9 cellular contexts compared by ENCODE assay signal in the genomic region with DNA sequence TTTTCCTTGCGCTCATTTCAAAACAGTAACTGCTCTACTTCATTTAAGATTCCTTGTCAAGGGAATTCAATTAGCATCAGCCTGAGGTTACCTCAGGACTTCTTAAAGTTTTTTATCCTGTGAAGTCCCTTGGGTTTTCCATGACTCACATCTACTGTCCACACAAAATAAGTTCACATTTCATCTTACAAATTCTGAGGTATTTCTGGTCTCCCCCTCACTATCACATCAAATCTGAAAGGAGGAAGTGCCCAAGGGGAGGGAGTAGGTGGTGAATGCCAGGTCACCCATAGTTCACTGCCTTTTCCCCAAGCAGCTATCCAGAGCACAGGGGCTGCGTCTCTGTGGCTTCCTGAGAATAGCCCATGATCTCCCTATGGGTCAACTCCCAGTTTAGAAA.
A peak's percentile ranks its signal among the peaks of the same experiment; 100 is the strongest.
DNase-seq lines count a peak whose midpoint lies in the region; ATAC-seq and TF ChIP-seq lines count a peak whose summit lies in the region.
"Had no signal": no experiment of that assay in that cellular context is flagged by ENCODE, and none has a peak within 500 bp of the region (broad histone marks: within the 10 kb centered on the region; RNA-seq: fewer than 3 reads in every experiment).

No MANE protein-coding gene starts in this region.

- H3K27ac ChIP-seq in RWPE1, result no peak overlapping the region
- no peak overlapping the region for H3K27ac ChIP-seq in MM.1S (ENCODE audit: low read length)

- H3K4me1 Mint-ChIP-seq in stimulated activated effector memory CD8-positive, alpha-beta T cell treated with anti-CD3 and anti-CD28 coated beads, Interleukin-12 subunit alpha, Interleukin-12 subunit beta, amount 100 ng/mL, for 72 hours, result no peaks in the 10 kb centered on the region
- H3K4me1 Mint-ChIP-seq: memory B cell had no signal

- H3K9ac ChIP-seq in MM.1S (ENCODE audit: low read length), result no peak overlapping the region

- no peak overlapping the region for H2AFZ ChIP-seq in MM.1S (ENCODE audit: low read length)

- H3K27ac Mint-ChIP-seq in stimulated activated effector memory CD8-positive, alpha-beta T cell treated with anti-CD3 and anti-CD28 coated beads, Interleukin-12 subunit alpha, Interleukin-12 subunit beta, amount 100 ng/mL, for 72 hours, result no peak overlapping the region
- H3K27ac Mint-ChIP-seq: memory B cell had no signal

- no peaks in the 10 kb centered on the region for H3K36me3 ChIP-seq in H7 (replicated peaks; ENCODE audit: control insufficient read depth, insufficient read depth, low read length)
- H3K36me3 ChIP-seq in MM.1S (replicated peaks; ENCODE audit: insufficient read depth, low read length), result no peaks in the 10 kb centered on the region

- POLR2A ChIA-PET in RWPE1 (lab: Yijun Ruan, JAX; ENCODE audit: low non-redundant PET), result interaction anchor here (0.7 kb wide), 1 partner anchor 172 kb away, joined by 3 read pairs; no protein-coding TSS in a partner anchor

- ATAC-seq in stimulated activated effector memory CD8-positive, alpha-beta T cell treated with anti-CD3 and anti-CD28 coated beads, Interleukin-12 subunit alpha, Interleukin-12 subunit beta, amount 100 ng/mL, for 72 hours, result no peak

- H3K36me3 Mint-ChIP-seq in stimulated activated effector memory CD8-positive, alpha-beta T cell treated with anti-CD3 and anti-CD28 coated beads, Interleukin-12 subunit alpha, Interleukin-12 subunit beta, amount 100 ng/mL, for 72 hours, result no peaks in the 10 kb centered on the region
- H3K36me3 Mint-ChIP-seq: memory B cell had no signal

- no peaks in the 10 kb centered on the region for H3F3A ChIP-seq in MM.1S (ENCODE audit: insufficient read depth, low read length)

- CTCF ChIA-PET in RWPE1 (lab: Yijun Ruan, JAX), result interaction anchor here (0.7 kb wide), 1 partner anchor 55 kb away, joined by 3 read pairs; no protein-coding TSS in a partner anchor

- H3K9me3 Mint-ChIP-seq in stimulated activated effector memory CD8-positive, alpha-beta T cell treated with anti-CD3 and anti-CD28 coated beads, Interleukin-12 subunit alpha, Interleukin-12 subunit beta, amount 100 ng/mL, for 72 hours, result peaks cover 4% of the 10 kb centered on the region

- no peaks in the 10 kb centered on the region for H3K4me1 ChIP-seq in MM.1S (ENCODE audit: low read length)

- no peaks in the 10 kb centered on the region for H3K9me3 ChIP-seq in MM.1S (replicated peaks; ENCODE audit: insufficient read depth, low read length)

- H4K20me1 ChIP-seq in MM.1S (ENCODE audit: insufficient read depth, low read length), result no peaks in the 10 kb centered on the region

- DNase-seq in EH (ENCODE audit: low read depth) (peak; percentile 98), H7 (peak; percentile 16), RWPE1 (ENCODE audit: low spot score) (peak; percentile 36), iris pigment epithelial cell (ENCODE audit: low read depth) (peak; percentile 88), islet precursor cell (no peak), MM.1S (no peak)
- DNase-seq in stimulated activated effector memory CD8-positive, alpha-beta T cell treated with anti-CD3 and anti-CD28 coated beads, Interleukin-12 subunit alpha, Interleukin-12 subunit beta, amount 100 ng/mL, for 72 hours (ENCODE audit: low spot score in 2 of 2), result no peak
- no peak for DNase-seq in activated CD4-positive, alpha-beta T cell treated with anti-CD3 and anti-CD28 coated beads for 4 hours

- no peaks in the 10 kb centered on the region for H3K9me2 ChIP-seq in MM.1S (replicated peaks; ENCODE audit: insufficient read depth, low read length)

- H3K4me3 Mint-ChIP-seq in stimulated activated effector memory CD8-positive, alpha-beta T cell treated with anti-CD3 and anti-CD28 coated beads, Interleukin-12 subunit alpha, Interleukin-12 subunit beta, amount 100 ng/mL, for 72 hours, result no peak overlapping the region
- H3K4me3 Mint-ChIP-seq: memory B cell had no signal

- TF ChIP-seq CTCF in RWPE1 (conservative IDR thresholded peaks at IDR 0.05; ENCODE audit: low read depth), result no peak
- no peak for TF ChIP-seq CTCF in MM.1S (IDR thresholded peaks at IDR 0.05; ENCODE audit: low read length)

- H3K4me2 ChIP-seq in MM.1S (ENCODE audit: low read depth, low read length), result no peak overlapping the region

- H3K79me2 ChIP-seq in MM.1S (ENCODE audit: low read length), result no peaks in the 10 kb centered on the region

- no peaks in the 10 kb centered on the region for H3K27me3 ChIP-seq in H7 (ENCODE audit: control insufficient read depth, insufficient read depth, low read length)
- no peaks in the 10 kb centered on the region for H3K27me3 ChIP-seq in MM.1S (replicated peaks; ENCODE audit: insufficient read depth, low read length)

- H3K4me3 ChIP-seq in H7 (ENCODE audit: insufficient read depth, low read depth, low read length) (no peak overlapping the region), MM.1S (ENCODE audit: low read length) (no peak overlapping the region)

Comparison
In these comparisons a context has a peak if more than half of its experiments do, and no peak if none do; other contexts are left out.
1. DNase-seq: peak in EH (single experiment), H7 (single experiment), RWPE1 (single experiment) and iris pigment epithelial cell (single experiment); none in islet precursor cell (single experiment), stimulated activated effector memory CD8-positive, alpha-beta T cell treated with anti-CD3 and anti-CD28 coated beads, Interleukin-12 subunit alpha, Interleukin-12 subunit beta, amount 100 ng/mL, for 72 hours (0 of 2), MM.1S (single experiment) and activated CD4-positive, alpha-beta T cell treated with anti-CD3 and anti-CD28 coated beads for 4 hours (0 of 2).